In genomic region chr1:10573446-10573845, GRCh38 we compare ENCODE assay signal across 25 cellular contexts.
"Had no signal": no experiment of that assay in that cellular context is flagged by ENCODE, and none has a peak within 500 bp of the region (broad histone marks: within the 10 kb centered on the region; RNA-seq: fewer than 3 reads in every experiment).

No MANE protein-coding gene starts in this region.

- H2AFZ ChIP-seq: hepatocyte, neural progenitor cell had no signal

- H3K9me3 Mint-ChIP-seq: activated T-cell treated with anti-CD3 and anti-CD28 coated beads, Interleukin-2, amount 50 U/mL, for 24 hours; activated T-helper 17 cell treated with anti-CD3 and anti-CD28 coated beads, Interleukin-2, amount 50 U/mL, for 72 hours; immature natural killer cell; naive thymus-derived CD8-positive, alpha-beta T cell had no signal

- H3K9ac ChIP-seq: neural progenitor cell had no signal

- H3K4me3 ChIP-seq: adrenal gland, ascending aorta, esophagus squamous epithelium, hepatocyte, left ventricle myocardium inferior, neural progenitor cell, spleen, upper lobe of right lung had no signal

- H3K4me2 ChIP-seq: hepatocyte, neural progenitor cell had no signal

- H3K4me1 ChIP-seq: adrenal gland, ascending aorta, esophagus squamous epithelium, left ventricle myocardium inferior, neural progenitor cell, spleen, upper lobe of right lung had no signal

- H3K4me1 Mint-ChIP-seq: activated T-helper 17 cell treated with anti-CD3 and anti-CD28 coated beads, Interleukin-2, amount 50 U/mL, for 72 hours had no signal

- H3K4me3 Mint-ChIP-seq: activated naive CD8-positive, alpha-beta T cell; activated T-cell treated with anti-CD3 and anti-CD28 coated beads, Interleukin-2, amount 50 U/mL, for 24 hours; activated T-helper 17 cell treated with anti-CD3 and anti-CD28 coated beads, Interleukin-2, amount 50 U/mL, for 72 hours; endodermal cell; immature natural killer cell; naive thymus-derived CD8-positive, alpha-beta T cell; neural progenitor cell had no signal

- H3K27me3 ChIP-seq: adrenal gland, ascending aorta, esophagus squamous epithelium, foreskin keratinocyte, hepatocyte, neural progenitor cell, spleen, upper lobe of right lung had no signal

- H3K27me3 Mint-ChIP-seq: activated naive CD8-positive, alpha-beta T cell; activated T-cell treated with anti-CD3 and anti-CD28 coated beads, Interleukin-2, amount 50 U/mL, for 24 hours; activated T-helper 17 cell treated with anti-CD3 and anti-CD28 coated beads, Interleukin-2, amount 50 U/mL, for 72 hours; naive thymus-derived CD8-positive, alpha-beta T cell had no signal

- H3K9me3 ChIP-seq: ascending aorta, esophagus squamous epithelium, upper lobe of right lung had no signal

- H3K27ac Mint-ChIP-seq: activated naive CD8-positive, alpha-beta T cell; activated T-cell treated with anti-CD3 and anti-CD28 coated beads, Interleukin-2, amount 50 U/mL, for 24 hours; activated T-helper 17 cell treated with anti-CD3 and anti-CD28 coated beads, Interleukin-2, amount 50 U/mL, for 72 hours; endodermal cell; immature natural killer cell; neural progenitor cell had no signal

- DNase-seq: activated CD4-positive, alpha-beta T cell treated with anti-CD3 and anti-CD28 coated beads for 1 hour; activated CD8-positive, alpha-beta memory T cell treated with anti-CD3 and anti-CD28 coated beads for 24 hours; activated CD8-positive, alpha-beta memory T cell treated with anti-CD3 and anti-CD28 coated beads, Interleukin-2, amount 50 U/mL, for 4 hours; activated T-cell treated with anti-CD3 and anti-CD28 coated beads, Interleukin-2, amount 50 U/mL, for 24 hours; adrenal gland; cerebellar nuclear complex; cortex of kidney; endodermal cell; esophagus squamous epithelium; immature natural killer cell; kidney glomerular epithelial cell; left ventricle myocardium inferior; naive thymus-derived CD8-positive, alpha-beta T cell; retina; spleen; stimulated activated CD4-positive, alpha-beta T cell treated with anti-CD3 and anti-CD28 coated beads, Interleukin-4, amount 100 ng/mL, for 1 hour; stimulated activated naive CD4-positive, alpha-beta T cell treated with Interleukin-2 at 50 U/mL for 16 hours; T-helper 9 cell; upper lobe of right lung had no signal

- H3K36me3 ChIP-seq: adrenal gland, ascending aorta, left ventricle myocardium inferior, neural progenitor cell, upper lobe of right lung had no signal

- ATAC-seq: activated T-helper 17 cell treated with anti-CD3 and anti-CD28 coated beads, Interleukin-2, amount 50 U/mL, for 72 hours; foreskin keratinocyte; naive thymus-derived CD8-positive, alpha-beta T cell; upper lobe of right lung had no signal

- H3K27ac ChIP-seq: adrenal gland, ascending aorta, esophagus squamous epithelium, foreskin keratinocyte, hepatocyte, left ventricle myocardium inferior, neural progenitor cell, spleen, upper lobe of right lung had no signal
